ENCODE assay signal across 1 cellular context in genomic region chr1:54854376-54855020, GRCh38.
TF ChIP-seq lines count a peak whose summit lies in the region.

No MANE protein-coding gene starts in this region.

TF ChIP-seq in GM23338, 12 proteins besides CTCF, POLR2A, EP300 and RAD21 (continued from another document):
- TF ChIP-seq ZNF462 (CRISPR knock-in tag; IDR thresholded peaks at IDR 0.05) (no peak), ETS1 (IDR thresholded peaks at IDR 0.05) (no peak), POLR2AphosphoS5 (IDR thresholded peaks at IDR 0.05; ENCODE audit: low read depth) (no peak)
